8 cellular contexts compared by ENCODE assay signal in the genomic region with DNA sequence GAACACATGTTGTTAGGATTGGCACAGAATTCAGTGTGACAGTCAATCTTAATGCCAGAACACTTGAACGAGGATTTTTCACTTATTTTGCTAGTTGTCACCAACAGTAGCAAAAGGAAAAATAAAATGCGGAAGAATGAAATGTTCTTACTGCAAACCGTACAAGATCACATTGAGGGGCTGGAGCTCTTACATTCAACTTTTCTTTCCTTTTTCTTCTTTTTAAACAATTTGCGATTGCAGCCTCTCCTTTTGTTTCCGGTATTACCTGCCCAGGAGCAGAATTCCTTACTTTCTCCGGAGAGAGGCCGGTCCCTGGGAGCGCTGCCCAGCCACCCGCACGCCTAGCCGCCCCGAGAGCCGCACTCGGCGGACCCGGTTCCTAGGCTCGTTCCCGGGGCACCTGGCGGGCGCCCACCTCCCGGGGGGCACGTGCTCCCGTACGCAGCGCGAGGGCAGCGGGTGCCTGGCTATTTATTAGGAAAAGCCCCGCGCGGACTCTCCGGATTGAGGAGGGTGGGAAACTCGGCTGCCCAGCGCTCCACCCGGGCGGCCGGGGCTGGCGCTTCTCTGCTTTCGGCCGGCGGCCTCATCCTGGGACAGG. TPM values are rescaled to one million over a fixed set of nuclear protein-coding genes. Genes with fewer than 3 reads are reported as not detected.
DNase-seq lines count a peak whose midpoint lies in the region; ATAC-seq, FAIRE-seq and TF ChIP-seq lines count a peak whose summit lies in the region.

No MANE protein-coding gene starts in this region.

- no peaks in the 10 kb centered on the region for H3K27me3 Mint-ChIP-seq in activated T-cell treated with anti-CD3 and anti-CD28 coated beads, Interleukin-2, amount 50 U/mL, for 72 hours (ENCODE audit: low read depth)

- H3K9ac ChIP-seq in kidney (ENCODE audit: low read length in 2 of 2), result peak overlapping the region; percentile 72 to 88

- peak overlapping the region; percentile 90 to 95 for H3K4me3 Mint-ChIP-seq in activated T-cell treated with anti-CD3 and anti-CD28 coated beads, Interleukin-2, amount 50 U/mL, for 72 hours

- FAIRE-seq in kidney (lab: Jason Lieb, UNC), result no peak

- H3K27ac ChIP-seq in adrenal gland (peak overlapping the region; percentile 80 to 99 (median 98)), kidney (ENCODE audit: low read depth in 2 of 2, low read length in 2 of 2) (peak overlapping the region; percentile 97 to 98), substantia nigra (ENCODE audit: low read depth, low read length, poor library complexity, severe bottlenecking) (peak overlapping the region; percentile 90)

- ATAC-seq in activated T-cell treated with anti-CD3 and anti-CD28 coated beads, Interleukin-2, amount 50 U/mL, for 72 hours (replicated peaks in 1 of 2), result no peak
- ATAC-seq in GM18861 (IDR thresholded peaks at IDR 0.05; ENCODE audit: unreplicated experiment), result no peak

- H3K36me3 Mint-ChIP-seq in activated T-cell treated with anti-CD3 and anti-CD28 coated beads, Interleukin-2, amount 50 U/mL, for 72 hours (ENCODE audit: insufficient read depth in 2 of 2), result peaks cover 3 to 6% of the 10 kb centered on the region in 2 donors

- intact Hi-C loops in adrenal gland (cut with DNase I) (loop anchor here (5.0 to 10.0 kb wide), 2 partner anchors 57 to 291 kb away; no protein-coding TSS in a partner anchor), kidney (cut with DNase I) (no loop called here)

- H3K4me1 ChIP-seq in adrenal gland (replicated peaks in 1 of 2) (peaks cover 4 to 28% of the 10 kb centered on the region in 2 donors), kidney (ENCODE audit: control insufficient read depth in 1 of 2, insufficient read depth in 1 of 2, low read depth in 1 of 2, low read length in 2 of 2) (peaks cover 10 to 15% of the 10 kb centered on the region in 2 donors)

- TF ChIP-seq POLR2A in adrenal gland (IDR thresholded peaks at IDR 0.05), result no peak

- H3K9me3 Mint-ChIP-seq in activated T-cell treated with anti-CD3 and anti-CD28 coated beads, Interleukin-2, amount 50 U/mL, for 72 hours, result no peaks in the 10 kb centered on the region

- H3K4me3 ChIP-seq in Jurkat, Clone E6-1 (ENCODE audit: low read length), result peak overlapping the region; percentile 75
- H3K4me3 ChIP-seq in adrenal gland, result peak overlapping the region; percentile 63 to 90 (median 83)
- H3K4me3 ChIP-seq in kidney (ENCODE audit: low read length in 2 of 2), result peak overlapping the region; percentile 69 to 85

- H3K27ac Mint-ChIP-seq in activated T-cell treated with anti-CD3 and anti-CD28 coated beads, Interleukin-2, amount 50 U/mL, for 72 hours, result peak overlapping the region; percentile 81

- H3K27me3 ChIP-seq in adrenal gland, result no peaks in the 10 kb centered on the region

- 0 to 1% (median 0%) methylated on average over 16 to 40 of the region's 40 CpGs for WGBS in adrenal gland, 4 donors

- no peak for DNase-seq in activated T-cell treated with anti-CD3 and anti-CD28 coated beads, Interleukin-2, amount 50 U/mL, for 72 hours
- DNase-seq in activated T-cell treated with anti-CD3 and anti-CD28 coated beads, Interleukin-2, amount 50 U/mL, for 48 hours, result no peak
- DNase-seq in Jurkat, Clone E6-1 (ENCODE audit: low read depth, low spot score), result no peak
- DNase-seq in adrenal gland (no peak), kidney (no peak), substantia nigra (lab: John Stamatoyannopoulos, UW) (peak in 2 of 49 donors; percentile 62 to 96), NCI-H774 (lab: John Stamatoyannopoulos, UW) (no peak)

- H3K36me3 ChIP-seq in adrenal gland (replicated peaks in 1 of 2), result no peaks in the 10 kb centered on the region
- no peaks in the 10 kb centered on the region for H3K36me3 ChIP-seq in kidney (ENCODE audit: control insufficient read depth in 1 of 2, insufficient read depth in 2 of 2, low read length in 2 of 2)

- no peaks in the 10 kb centered on the region for H3K9me3 ChIP-seq in adrenal gland (replicated peaks in 1 of 3)
- H3K9me3 ChIP-seq in kidney (ENCODE audit: control insufficient read depth in 1 of 2, low read length in 2 of 2), result no peaks in the 10 kb centered on the region

- peaks cover 46% of the 10 kb centered on the region for H3K4me1 Mint-ChIP-seq in activated T-cell treated with anti-CD3 and anti-CD28 coated beads, Interleukin-2, amount 50 U/mL, for 72 hours (ENCODE audit: low read depth)

- TF ChIP-seq CTCF in adrenal gland (IDR thresholded peaks at IDR 0.05), result no peak
- TF ChIP-seq CTCF in kidney (IDR thresholded peaks at IDR 0.05; ENCODE audit: borderline replicate concordance, extremely low read depth, insufficient read depth), result no peak

RNA-seq across cellular contexts. Expression of a gene that starts 1.2 kb away (rescaled TPM):
- total RNA-seq in activated T-cell treated with anti-CD3 and anti-CD28 coated beads, Interleukin-2, amount 50 U/mL, for 72 hours, result 10 to 100 TPM; 47.8 to 63.3 TPM
- 93.9 TPM for polyA plus RNA-seq in Jurkat, Clone E6-1 (2012; ENCODE audit: insufficient read depth, insufficient read length)
- 100 to 1,000 TPM in 2 of 8 donors, 10 to 100 TPM in 6; 62.9 to 129 (median 77.4) TPM for total RNA-seq in adrenal gland
- polyA plus RNA-seq in adrenal gland, result 100 to 1,000 TPM; 114 to 141 (median 131) TPM
- total RNA-seq in kidney, result 79.0 TPM
- polyA plus RNA-seq in kidney (ENCODE audit: insufficient read depth, low read depth, low replicate concordance), result 170 TPM
